ENCODE assay signal across 23 cellular contexts in the genomic region with DNA sequence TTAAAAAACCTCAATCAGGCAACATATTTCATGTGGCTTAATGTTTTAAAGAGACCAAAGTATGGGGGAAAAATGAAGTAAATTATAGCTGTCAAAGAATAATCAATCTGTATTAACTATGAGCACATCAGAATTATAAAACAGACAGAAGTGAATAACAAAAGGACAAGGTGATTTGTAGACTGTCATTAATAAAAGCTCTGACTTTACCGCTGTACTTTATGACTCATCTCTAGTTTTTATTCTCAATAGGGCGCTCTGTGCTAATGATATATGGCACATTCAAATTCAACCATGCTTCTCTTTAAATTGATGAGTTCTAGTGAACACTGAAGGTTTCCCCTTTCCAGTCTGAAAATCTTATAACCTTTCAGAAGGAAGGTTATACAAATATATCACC.
"Had no signal": no experiment of that assay in that cellular context is flagged by ENCODE, and none has a peak within 500 bp of the region (broad histone marks: within the 10 kb centered on the region; RNA-seq: fewer than 3 reads in every experiment).

No MANE protein-coding gene starts in this region.

- H3K4me1 ChIP-seq: spleen had no signal

- H3K27me3 ChIP-seq: spleen, vagina had no signal

- H3K9me3 Mint-ChIP-seq: activated CD4-positive, alpha-beta T cell treated with anti-CD3 and anti-CD28 coated beads, Interleukin-2, amount 10 ng/mL, durations not matched to agents 7 days and 5 days; activated CD8-positive, alpha-beta T cell treated with anti-CD3 and anti-CD28 coated beads for 36 hours; dendritic cell treated with granulocyte-macrophage colony-stimulating factor and Interleukin-4, amounts not matched to agents 40 ng/mL and 50 ng/mL, for 4 days; natural killer cell; type B pancreatic cell had no signal

- H3K27ac Mint-ChIP-seq: activated CD4-positive, alpha-beta T cell treated with anti-CD3 and anti-CD28 coated beads, Interleukin-2, amount 10 ng/mL, durations not matched to agents 7 days and 5 days; activated CD8-positive, alpha-beta memory T cell treated with anti-CD3 and anti-CD28 coated beads, Interleukin-2, amount 10 ng/mL, durations not matched to agents 7 days and 5 days; activated CD8-positive, alpha-beta T cell treated with anti-CD3 and anti-CD28 coated beads for 36 hours; dendritic cell treated with granulocyte-macrophage colony-stimulating factor and Interleukin-4, amounts not matched to agents 40 ng/mL and 50 ng/mL, for 4 days; natural killer cell had no signal

- H3K9me3 ChIP-seq: left ventricle myocardium inferior, spleen, thoracic aorta, vagina had no signal

- H3K4me3 Mint-ChIP-seq: activated CD4-positive, alpha-beta T cell treated with anti-CD3 and anti-CD28 coated beads, Interleukin-2, amount 10 ng/mL, durations not matched to agents 7 days and 5 days; activated CD8-positive, alpha-beta memory T cell treated with anti-CD3 and anti-CD28 coated beads, Interleukin-2, amount 10 ng/mL, durations not matched to agents 7 days and 5 days; activated CD8-positive, alpha-beta T cell treated with anti-CD3 and anti-CD28 coated beads for 36 hours; brain; dendritic cell treated with granulocyte-macrophage colony-stimulating factor and Interleukin-4, amounts not matched to agents 40 ng/mL and 50 ng/mL, for 4 days; natural killer cell; type B pancreatic cell had no signal

- H3K27me3 Mint-ChIP-seq: activated CD4-positive, alpha-beta T cell treated with anti-CD3 and anti-CD28 coated beads, Interleukin-2, amount 10 ng/mL, durations not matched to agents 7 days and 5 days; activated CD8-positive, alpha-beta memory T cell treated with anti-CD3 and anti-CD28 coated beads, Interleukin-2, amount 10 ng/mL, durations not matched to agents 7 days and 5 days; activated CD8-positive, alpha-beta T cell treated with anti-CD3 and anti-CD28 coated beads for 36 hours; brain; dendritic cell treated with granulocyte-macrophage colony-stimulating factor and Interleukin-4, amounts not matched to agents 40 ng/mL and 50 ng/mL, for 4 days; type B pancreatic cell had no signal

- H3K27ac ChIP-seq: left ventricle myocardium inferior, spleen, thoracic aorta, vagina had no signal

- ATAC-seq: activated CD8-positive, alpha-beta memory T cell treated with anti-CD3 and anti-CD28 coated beads, Interleukin-2, amount 10 ng/mL, durations not matched to agents 7 days and 5 days; activated CD8-positive, alpha-beta T cell treated with anti-CD3 and anti-CD28 coated beads for 36 hours; natural killer cell had no signal

- DNase-seq: activated CD4-positive, alpha-beta T cell treated with anti-CD3 and anti-CD28 coated beads, Interleukin-2, amount 10 ng/mL, durations not matched to agents 7 days and 5 days; activated CD8-positive, alpha-beta memory T cell treated with anti-CD3 and anti-CD28 coated beads, Interleukin-2, amount 10 ng/mL, durations not matched to agents 7 days and 5 days; activated CD8-positive, alpha-beta T cell treated with anti-CD3 and anti-CD28 coated beads for 36 hours; activated gamma-delta T cell; activated naive CD4-positive, alpha-beta T cell treated with anti-CD3 and anti-CD28 coated beads, Interleukin-2, amount 50 U/mL, for 16 hours; activated T-cell treated with anti-CD3 and anti-CD28 coated beads for 4 hours; anterior cingulate cortex; caudate nucleus; effector CD4-positive, alpha-beta T cell; foreskin fibroblast; hippocampal formation; left ventricle myocardium inferior; midbrain; natural killer cell; retina; spleen; stimulated activated CD4-positive, alpha-beta T cell treated with anti-CD3 and anti-CD28 coated beads, Interleukin-4, amount 100 ng/mL, for 1 hour; stimulated activated naive CD4-positive, alpha-beta T cell treated with Interleukin-2 at 50 U/mL for 16 hours had no signal
